In genomic region chr2:230657906-230658305, GRCh38 we compare ENCODE assay signal across 19 cellular contexts. TPM values are rescaled to one million over a fixed set of nuclear protein-coding genes. Genes with fewer than 3 reads are reported as not detected.
DNase-seq lines count a peak whose midpoint lies in the region; ATAC-seq lines count a peak whose summit lies in the region.
"Had no signal": no experiment of that assay in that cellular context is flagged by ENCODE, and none has a peak within 500 bp of the region (broad histone marks: within the 10 kb centered on the region; RNA-seq: fewer than 3 reads in every experiment).

No MANE protein-coding gene starts in this region.

- no peak for DNase-seq in CD4-positive, alpha-beta memory T cell
- DNase-seq in T-helper 17 cell, result no peak
- DNase-seq in central memory CD8-positive, alpha-beta T cell (ENCODE audit: low spot score in 2 of 2), result no peak
- no peak for DNase-seq in hepatic stellate cell (ENCODE audit: low spot score)
- DNase-seq in GM19238 (ENCODE audit: insufficient read length, low spot score), result no peak
- DNase-seq in NCI-H2227 treated with DMSO at 0.1 percent for 48 hours (lab: John Stamatoyannopoulos, UW), result no peak
- DNase-seq: Kasumi-1, NCI-H1105 treated with DMSO at 0.1 percent for 48 hours, NCI-H2107, NCI-H524 treated with DMSO at 0.1 percent for 48 hours, Right ventricle myocardium superior, small intestine, thyroid gland had no signal

- H3K4me2 ChIP-seq in BLaER1, result peak overlapping the region; percentile 90

- H4K20me1 ChIP-seq in BLaER1, result no peaks in the 10 kb centered on the region

- intact Hi-C loops in CD4-positive, alpha-beta memory T cell (cut with micrococcal nuclease), result no loop called here

- H3K36me3 Mint-ChIP-seq in CD4-positive, alpha-beta memory T cell, result no peaks in the 10 kb centered on the region
- peaks cover 3% of the 10 kb centered on the region for H3K36me3 Mint-ChIP-seq in T-helper 17 cell (ENCODE audit: low read depth)
- H3K36me3 Mint-ChIP-seq in central memory CD8-positive, alpha-beta T cell (ENCODE audit: insufficient read depth), result peaks cover 5% of the 10 kb centered on the region

- H3K27ac Mint-ChIP-seq in CD4-positive, alpha-beta memory T cell, result peak overlapping the region; percentile 83 to 94 (median 92)
- peak overlapping the region; percentile 87 for H3K27ac Mint-ChIP-seq in T-helper 17 cell
- peak overlapping the region; percentile 84 for H3K27ac Mint-ChIP-seq in central memory CD8-positive, alpha-beta T cell (ENCODE audit: low read depth)
- H3K27ac Mint-ChIP-seq: progenitor cell of endocrine pancreas had no signal

- no peaks in the 10 kb centered on the region for H3K27me3 ChIP-seq in BLaER1
- no peaks in the 10 kb centered on the region for H3K27me3 ChIP-seq in CD4-positive, alpha-beta memory T cell (ENCODE audit: insufficient read depth, low read length)
- H3K27me3 ChIP-seq: breast epithelium, esophagus muscularis mucosa, thyroid gland had no signal

- H3K4me1 Mint-ChIP-seq in CD4-positive, alpha-beta memory T cell, result peaks cover 55 to 86% (median 70%) of the 10 kb centered on the region in 4 donors
- H3K4me1 Mint-ChIP-seq in T-helper 17 cell, result peaks cover 59% of the 10 kb centered on the region
- H3K4me1 Mint-ChIP-seq in central memory CD8-positive, alpha-beta T cell, result peaks cover 79% of the 10 kb centered on the region

- H3K9ac ChIP-seq in BLaER1, result peak overlapping the region; percentile 71; the same call in 1 of the 2 replicates

- H3K4me3 Mint-ChIP-seq in CD4-positive, alpha-beta memory T cell, result peak overlapping the region; percentile 1 to 83 (median 76)
- peak overlapping the region; percentile 91 for H3K4me3 Mint-ChIP-seq in T-helper 17 cell
- no peak overlapping the region for H3K4me3 Mint-ChIP-seq in central memory CD8-positive, alpha-beta T cell

- CTCF ChIA-PET in CD4-positive, alpha-beta memory T cell (lab: Charles Lee; ENCODE audit: partially characterized antibody), result interaction anchor here (0.9 to 2.5 kb wide), 4 partner anchors 9 to 591 kb away, joined by 3 to 8 read pairs (median 4); no protein-coding TSS in a partner anchor

- no peak overlapping the region for H3K4me3 ChIP-seq in BLaER1
- peak overlapping the region in 1 of 2 donors; percentile 20 for H3K4me3 ChIP-seq in CD4-positive, alpha-beta memory T cell (ENCODE audit: low read length in 2 of 2)
- H3K4me3 ChIP-seq: breast epithelium, esophagus muscularis mucosa, HAP-1, thyroid gland had no signal

- ATAC-seq in T-helper 17 cell (no peak), GM21723 (IDR thresholded peaks at IDR 0.05; ENCODE audit: unreplicated experiment) (no peak)
- no peak for ATAC-seq in central memory CD8-positive, alpha-beta T cell (replicated peaks; ENCODE audit: extremely low read depth, poor library complexity, severe bottlenecking)

- H3K27ac ChIP-seq in BLaER1, result peak overlapping the region; percentile 45; the same call in 1 of the 2 replicates
- H3K27ac ChIP-seq in CD4-positive, alpha-beta memory T cell (ENCODE audit: low read depth, low read length), result peak overlapping the region; percentile 38
- H3K27ac ChIP-seq: esophagus muscularis mucosa, thyroid gland had no signal

- H3K36me3 ChIP-seq in BLaER1, result no peaks in the 10 kb centered on the region
- no peaks in the 10 kb centered on the region for H3K36me3 ChIP-seq in CD4-positive, alpha-beta memory T cell (ENCODE audit: insufficient read depth, low read length)
- H3K36me3 ChIP-seq: breast epithelium, esophagus muscularis mucosa, HAP-1, thyroid gland had no signal

- H3K4me1 ChIP-seq in BLaER1, result peaks cover 78% of the 10 kb centered on the region
- peaks cover 80% of the 10 kb centered on the region for H3K4me1 ChIP-seq in CD4-positive, alpha-beta memory T cell (ENCODE audit: insufficient read depth, low read length)
- H3K4me1 ChIP-seq: breast epithelium, HAP-1, thyroid gland had no signal

- no peaks in the 10 kb centered on the region for H3K9me3 Mint-ChIP-seq in CD4-positive, alpha-beta memory T cell
- no peaks in the 10 kb centered on the region for H3K9me3 Mint-ChIP-seq in central memory CD8-positive, alpha-beta T cell

- POLR2A ChIA-PET in CD4-positive, alpha-beta memory T cell (lab: Charles Lee; ENCODE audit: partially characterized antibody), result interaction anchor here (0.8 to 2.4 kb wide), 9 partner anchors 8 to 136 kb away, joined by 3 to 16 read pairs (median 4); no protein-coding TSS in a partner anchor

- H3K27me3 Mint-ChIP-seq in CD4-positive, alpha-beta memory T cell, result no peaks in the 10 kb centered on the region
- no peaks in the 10 kb centered on the region for H3K27me3 Mint-ChIP-seq in T-helper 17 cell
- no peaks in the 10 kb centered on the region for H3K27me3 Mint-ChIP-seq in central memory CD8-positive, alpha-beta T cell

- peaks cover 2% of the 10 kb centered on the region; the same call in 1 of the 2 replicates for H3K9me3 ChIP-seq in BLaER1
- H3K9me3 ChIP-seq in CD4-positive, alpha-beta memory T cell (ENCODE audit: control insufficient read depth in 1 of 2, low read length in 2 of 2), result no peaks in the 10 kb centered on the region
- no peaks in the 10 kb centered on the region for H3K9me3 ChIP-seq in T-helper 17 cell (ENCODE audit: control insufficient read depth, low read length, poor library complexity, severe bottlenecking)
- H3K9me3 ChIP-seq: breast epithelium, esophagus muscularis mucosa, HAP-1, thyroid gland had no signal

RNA-seq across cellular contexts. Expression of gene CAB39, which starts 54.7 kb away (rescaled TPM):
- total RNA-seq in CD4-positive, alpha-beta memory T cell, result 100 to 1,000 TPM; 112 to 115 TPM
- polyA plus RNA-seq in CD4-positive, alpha-beta memory T cell, result 10 to 100 TPM; 80.8 to 88.5 TPM
- 10 to 100 TPM; 82.3 to 89.8 TPM for total RNA-seq in T-helper 17 cell
